Comparison of ENCODE assay signal across 24 cellular contexts in genomic region chr5:94378062-94378461, GRCh38.
"Had no signal": no experiment of that assay in that cellular context is flagged by ENCODE, and none has a peak within 500 bp of the region (broad histone marks: within the 10 kb centered on the region; RNA-seq: fewer than 3 reads in every experiment).

No MANE protein-coding gene starts in this region.

- H3K4me1 Mint-ChIP-seq: naive B cell had no signal

- H3K79me2 ChIP-seq: hepatocyte had no signal

- H3K27me3 ChIP-seq: colonic mucosa, esophagus muscularis mucosa, foreskin keratinocyte, gastroesophageal sphincter, heart left ventricle, hepatocyte, left lung had no signal

- H3K27ac ChIP-seq: colonic mucosa, epithelial cell of prostate, esophagus muscularis mucosa, foreskin keratinocyte, gastroesophageal sphincter, heart left ventricle, hepatocyte, left lung, lower lobe of right lung had no signal

- H3K27me3 Mint-ChIP-seq: dendritic cell treated with granulocyte-macrophage colony-stimulating factor and Interleukin-4, amounts not matched to agents 40 ng/mL and 50 ng/mL, for 4 days; effector memory CD8-positive, alpha-beta T cell; naive B cell had no signal

- H3K9me3 ChIP-seq: colonic mucosa, esophagus muscularis mucosa, gastroesophageal sphincter, heart left ventricle, left lung, lower lobe of right lung, mucosa of descending colon had no signal

- H3K4me2 ChIP-seq: hepatocyte had no signal

- H3K4me3 ChIP-seq: colonic mucosa, esophagus muscularis mucosa, gastroesophageal sphincter, heart left ventricle, hepatocyte, left lung, lower lobe of right lung, mucosa of descending colon had no signal

- ATAC-seq: effector memory CD8-positive, alpha-beta T cell; foreskin keratinocyte; gastroesophageal sphincter; heart left ventricle; left lung; left ventricle myocardium superior; lower lobe of right lung; mucosa of descending colon had no signal

- H3K9me3 Mint-ChIP-seq: dendritic cell treated with granulocyte-macrophage colony-stimulating factor and Interleukin-4, amounts not matched to agents 40 ng/mL and 50 ng/mL, for 4 days; effector memory CD8-positive, alpha-beta T cell; endodermal cell; mesothelial cell of epicardium had no signal

- H3K4me3 Mint-ChIP-seq: dendritic cell treated with granulocyte-macrophage colony-stimulating factor and Interleukin-4, amounts not matched to agents 40 ng/mL and 50 ng/mL, for 4 days; effector memory CD8-positive, alpha-beta T cell; endodermal cell; mesothelial cell of epicardium; naive B cell had no signal

- H3K36me3 ChIP-seq: colonic mucosa, gastroesophageal sphincter, heart left ventricle, left lung, lower lobe of right lung had no signal

- H3K4me1 ChIP-seq: colonic mucosa, esophagus muscularis mucosa, foreskin keratinocyte, gastroesophageal sphincter, heart left ventricle, left lung, lower lobe of right lung had no signal

- FAIRE-seq: endometrium, frontal cortex, islet of Langerhans, keratinocyte had no signal

- DNase-seq: colonic mucosa; cortex of kidney; effector CD8-positive, alpha-beta T cell; effector memory CD8-positive, alpha-beta T cell; endodermal cell; erythroblast; foreskin keratinocyte; heart left ventricle; left lung; left ventricle myocardium superior; lower lobe of right lung; mesenchymal stem cell; mucosa of descending colon; naive B cell had no signal

- H3K27ac Mint-ChIP-seq: dendritic cell treated with granulocyte-macrophage colony-stimulating factor and Interleukin-4, amounts not matched to agents 40 ng/mL and 50 ng/mL, for 4 days; effector memory CD8-positive, alpha-beta T cell; endodermal cell; mesothelial cell of epicardium had no signal

- H2AFZ ChIP-seq: hepatocyte had no signal
